ENCODE assay signal across 31 cellular contexts in genomic region chr20:50750145-50750671, GRCh38. TPM values are rescaled to one million over a fixed set of nuclear protein-coding genes. Genes with fewer than 3 reads are reported as not detected.
DNase-seq lines count a peak whose midpoint lies in the region; ATAC-seq, FAIRE-seq and TF ChIP-seq lines count a peak whose summit lies in the region.
"Had no signal": no experiment of that assay in that cellular context is flagged by ENCODE, and none has a peak within 500 bp of the region (broad histone marks: within the 10 kb centered on the region; RNA-seq: fewer than 3 reads in every experiment).

No MANE protein-coding gene starts in this region.

- H3K36me3 ChIP-seq in A673 (ENCODE audit: insufficient read depth, low read length, poor library complexity, severe bottlenecking) (peaks cover 34% of the 10 kb centered on the region), GM23248 (ENCODE audit: low read depth) (no peaks in the 10 kb centered on the region), GM12878 (ENCODE audit: control insufficient read depth in 2 of 2, insufficient read depth in 2 of 2, low read length in 1 of 2) (peaks cover 0 to 8% of the 10 kb centered on the region in 2 experiments; a peak in 1 of 4 replicates), upper lobe of right lung (no peaks in the 10 kb centered on the region)
- H3K36me3 ChIP-seq: gastroesophageal sphincter, SJCRH30 had no signal

- ATAC-seq in GM12878 (no peak), GM21717 (IDR thresholded peaks at IDR 0.05; ENCODE audit: unreplicated experiment) (no peak), upper lobe of right lung (no peak)
- no peak for ATAC-seq in activated CD8-positive, alpha-beta T cell treated with anti-CD3 and anti-CD28 coated beads, Interleukin-2, amount 10 ng/mL, durations not matched to agents 7 days and 5 days
- ATAC-seq: A549; CD8-positive, alpha-beta T cell; gastroesophageal sphincter; GM23338; pancreas; stimulated activated naive CD8-positive, alpha-beta T cell treated with anti-CD3 and anti-CD28 coated beads, Interleukin-15, Interleukin-2, amounts not matched to agents 100 U/mL and 50 U/mL, for 24 hours; T-cell had no signal

- H3K4me1 ChIP-seq in A673 (ENCODE audit: insufficient read depth, low read length, poor library complexity, severe bottlenecking) (peaks cover 27% of the 10 kb centered on the region), GM23248 (ENCODE audit: insufficient read depth) (no peaks in the 10 kb centered on the region), GM12878 (ENCODE audit: control insufficient read depth, insufficient read depth, low read length) (peaks cover 6% of the 10 kb centered on the region; the same call in 1 of the 2 replicates), upper lobe of right lung (peaks cover 5% of the 10 kb centered on the region)

- no peaks in the 10 kb centered on the region for H3K9me2 ChIP-seq in GM23248 (ENCODE audit: insufficient read depth)

- H3K4me2 ChIP-seq in GM23248 (ENCODE audit: unreplicated experiment) = peak overlapping the region; percentile 16
- no peak overlapping the region for H3K4me2 ChIP-seq in GM12878 (ENCODE audit: control insufficient read depth, insufficient read depth)
- H3K4me2 ChIP-seq: A549, GM23338 had no signal

- WGBS in GM23248 (ENCODE audit: low coverage in 1 of 2, low lambda C conversion rate in 2 of 2, missing lambda C conversion rate in 2 of 2), 2 experiments = 20 to 21% methylated on average over 8 of the region's 8 CpGs
- 87% methylated on average over 8 of the region's 8 CpGs for WGBS in GM12878 (ENCODE audit: insufficient coverage, insufficient replicate concordance, low lambda C conversion rate, missing lambda C conversion rate)

- no peak overlapping the region for H3K4me3 Mint-ChIP-seq in activated CD8-positive, alpha-beta T cell treated with anti-CD3 and anti-CD28 coated beads, Interleukin-2, amount 10 ng/mL, durations not matched to agents 7 days and 5 days
- H3K4me3 Mint-ChIP-seq: activated CD4-positive, alpha-beta T cell treated with anti-CD3 and anti-CD28 coated beads, Interleukin-2, amount 10 ng/mL, durations not matched to agents 24 days and 14 days; activated T-helper 1 cell treated with anti-CD3 and anti-CD28 coated beads, Interleukin-12 subunit alpha, Interleukin-12 subunit beta, Interleukin-2, Interleukin-4 antibody, amounts not matched to agents 30 ng/mL and 10 ng/mL and 1 ng/mL, durations not matched to agents 14 hours and 24 hours and 36 hours; B cell; CD8-positive, alpha-beta T cell; GM23338; nephron progenitor cell; T-cell had no signal

- H3K9ac ChIP-seq in GM23248 (no peak overlapping the region), GM12878 (ENCODE audit: control insufficient read depth, insufficient read depth, low read length) (no peak overlapping the region)

- no peak overlapping the region for H3K4me3 ChIP-seq in A673 (ENCODE audit: low read depth, low read length, poor library complexity, severe bottlenecking)
- H3K4me3 ChIP-seq in GM23248 = no peak overlapping the region
- no peak overlapping the region for H3K4me3 ChIP-seq in GM12878
- no peak overlapping the region for H3K4me3 ChIP-seq in upper lobe of right lung
- H3K4me3 ChIP-seq: A549, esophagus muscularis mucosa, gastroesophageal sphincter, GM23338, pancreas, SJCRH30, spleen had no signal

- CTCF ChIA-PET in A673 (lab: Charles Lee) (interaction anchor here (0.6 to 1.6 kb wide), 4 partner anchors 36 to 533 kb away, joined by 3 to 8 read pairs (median 4); no protein-coding TSS in a partner anchor), GM12878 (lab: Yijun Ruan, JAX) (interaction anchor here (0.6 to 2.7 kb wide), 34 partner anchors 12 to 563 kb away, joined by 3 to 21 read pairs (median 4); partner anchors contain the start of genes BCAS4 and PARD6B)
- CTCF ChIA-PET in activated CD8-positive, alpha-beta T cell treated with anti-CD3 and anti-CD28 coated beads, Interleukin-2, amount 10 ng/mL, durations not matched to agents 7 days and 5 days (lab: Charles Lee) = interaction anchor here (0.5 to 2.9 kb wide), 20 partner anchors 9 to 287 kb away, joined by 3 to 23 read pairs (median 6); partner anchors contain the start of gene BCAS4

- H3K9me3 Mint-ChIP-seq in activated CD8-positive, alpha-beta T cell treated with anti-CD3 and anti-CD28 coated beads, Interleukin-2, amount 10 ng/mL, durations not matched to agents 7 days and 5 days (ENCODE audit: insufficient read depth) = no peaks in the 10 kb centered on the region
- H3K9me3 Mint-ChIP-seq: activated CD4-positive, alpha-beta T cell treated with anti-CD3 and anti-CD28 coated beads, Interleukin-2, amount 10 ng/mL, durations not matched to agents 24 days and 14 days; activated T-helper 1 cell treated with anti-CD3 and anti-CD28 coated beads, Interleukin-12 subunit alpha, Interleukin-12 subunit beta, Interleukin-2, Interleukin-4 antibody, amounts not matched to agents 30 ng/mL and 10 ng/mL and 1 ng/mL, durations not matched to agents 14 hours and 24 hours and 36 hours; CD8-positive, alpha-beta T cell; GM23338; nephron progenitor cell; T-cell had no signal

- in situ Hi-C loops in GM23248 (cut with MboI) = loop anchor here (10.0 kb wide), 1 partner anchor 125 kb away; no protein-coding TSS in a partner anchor
- in situ Hi-C loops in GM12878 (cut with MboI) = no loop called here

- H2AFZ ChIP-seq in GM23248 (peak overlapping the region; percentile 57), GM12878 (ENCODE audit: control insufficient read depth, low read depth, low read length) (no peak overlapping the region)
- H2AFZ ChIP-seq: GM23338 had no signal

- SMC1A ChIA-PET in GM12878 (lab: Charles Lee; ENCODE audit: uncharacterized antibody, unreplicated experiment) = interaction anchor here (0.5 to 1.6 kb wide), 5 partner anchors 13 to 154 kb away, joined by 3 to 4 read pairs (median 3); no protein-coding TSS in a partner anchor

- H4K20me1 ChIP-seq in GM23248 (ENCODE audit: insufficient read depth) = no peaks in the 10 kb centered on the region
- H4K20me1 ChIP-seq in GM12878 (ENCODE audit: control insufficient read depth, insufficient read depth) = no peaks in the 10 kb centered on the region

- TF ChIP-seq RAD21 in GM12878 (IDR thresholded peaks at IDR 0.05; ENCODE audit: insufficient read depth, low read depth, low read length) = no peak

- RAD21 ChIA-PET in GM12878 (lab: Charles Lee; ENCODE audit: unreplicated experiment) = interaction anchor here (0.8 to 2.3 kb wide), 6 partner anchors 16 to 161 kb away, joined by 3 to 12 read pairs (median 3); no protein-coding TSS in a partner anchor

- FAIRE-seq in GM12878 (lab: Jason Lieb, UNC) = no peak
- FAIRE-seq: A549, pancreas, urothelium cell line had no signal

- peaks cover 17% of the 10 kb centered on the region for H3K4me1 Mint-ChIP-seq in activated CD8-positive, alpha-beta T cell treated with anti-CD3 and anti-CD28 coated beads, Interleukin-2, amount 10 ng/mL, durations not matched to agents 7 days and 5 days (ENCODE audit: low read depth)

- H3K36me3 Mint-ChIP-seq in activated CD8-positive, alpha-beta T cell treated with anti-CD3 and anti-CD28 coated beads, Interleukin-2, amount 10 ng/mL, durations not matched to agents 7 days and 5 days (ENCODE audit: low read depth) = peaks cover 8% of the 10 kb centered on the region

- no peak for TF ChIP-seq CTCF in A673 (conservative IDR thresholded peaks at IDR 0.05; ENCODE audit: low read depth, low read length)
- TF ChIP-seq CTCF in GM12878 (IDR thresholded peaks at IDR 0.05 in 2 of 3, conservative IDR thresholded peaks at IDR 0.05 in 1 of 3; ENCODE audit: control insufficient read depth in 2 of 3, extremely low read depth in 1 of 3, insufficient read depth in 1 of 3, low read depth in 3 of 3, low read length in 3 of 3) = no peak
- no peak for TF ChIP-seq CTCF in upper lobe of right lung (IDR thresholded peaks at IDR 0.05)

- no peak overlapping the region for H3K27ac Mint-ChIP-seq in activated CD8-positive, alpha-beta T cell treated with anti-CD3 and anti-CD28 coated beads, Interleukin-2, amount 10 ng/mL, durations not matched to agents 7 days and 5 days
- H3K27ac Mint-ChIP-seq: activated CD4-positive, alpha-beta T cell treated with anti-CD3 and anti-CD28 coated beads, Interleukin-2, amount 10 ng/mL, durations not matched to agents 24 days and 14 days; activated T-helper 1 cell treated with anti-CD3 and anti-CD28 coated beads, Interleukin-12 subunit alpha, Interleukin-12 subunit beta, Interleukin-2, Interleukin-4 antibody, amounts not matched to agents 30 ng/mL and 10 ng/mL and 1 ng/mL, durations not matched to agents 14 hours and 24 hours and 36 hours; B cell; CD8-positive, alpha-beta T cell; GM23338; nephron progenitor cell; T-cell had no signal

- TF ChIP-seq EP300 in GM12878 (IDR thresholded peaks at IDR 0.05; ENCODE audit: borderline replicate concordance in 1 of 2, control insufficient read depth in 1 of 2, low read depth in 2 of 2, low read length in 2 of 2) = no peak

- H3K27me3 Mint-ChIP-seq in activated CD8-positive, alpha-beta T cell treated with anti-CD3 and anti-CD28 coated beads, Interleukin-2, amount 10 ng/mL, durations not matched to agents 7 days and 5 days (ENCODE audit: low read depth) = no peaks in the 10 kb centered on the region
- H3K27me3 Mint-ChIP-seq: activated CD4-positive, alpha-beta T cell treated with anti-CD3 and anti-CD28 coated beads, Interleukin-2, amount 10 ng/mL, durations not matched to agents 24 days and 14 days; B cell; T-cell had no signal

- intact Hi-C loops in A673 (cut with micrococcal nuclease; ENCODE audit: unreplicated experiment) = no loop called here
- intact Hi-C loops in GM12878 (cut with micrococcal nuclease; ENCODE audit: unreplicated experiment) = no loop called here
- intact Hi-C loops in upper lobe of right lung (cut with DNase I) = no loop called here

- H3K79me2 ChIP-seq in GM23248 (ENCODE audit: insufficient read depth) (no peaks in the 10 kb centered on the region), GM12878 (ENCODE audit: control insufficient read depth, insufficient read depth, low read length) (no peaks in the 10 kb centered on the region)

- H3K9me3 ChIP-seq in A673 (ENCODE audit: low read depth, low read length, poor library complexity, severe bottlenecking) = no peaks in the 10 kb centered on the region
- no peaks in the 10 kb centered on the region for H3K9me3 ChIP-seq in GM23248 (ENCODE audit: low read depth)
- no peaks in the 10 kb centered on the region for H3K9me3 ChIP-seq in GM12878 (replicated peaks; ENCODE audit: control insufficient read depth, insufficient read depth, low read length)
- no peaks in the 10 kb centered on the region for H3K9me3 ChIP-seq in upper lobe of right lung
- H3K9me3 ChIP-seq: A549, esophagus muscularis mucosa, gastroesophageal sphincter, pancreas, SJCRH30, spleen had no signal

- BruUV-seq in A673 (replicated peaks; lab: Mats Ljungman, UMichigan) (TSS peak; percentile 28), GM12878 (replicated peaks; lab: Mats Ljungman, UMichigan) (TSS peak; percentile 22)

- no peaks in the 10 kb centered on the region for H3K27me3 ChIP-seq in A673 (replicated peaks; ENCODE audit: insufficient read depth, low read depth, low read length, poor library complexity)
- no peaks in the 10 kb centered on the region for H3K27me3 ChIP-seq in GM23248 (replicated peaks; ENCODE audit: insufficient read depth)
- H3K27me3 ChIP-seq in GM12878 (replicated peaks in 1 of 2; ENCODE audit: control insufficient read depth in 2 of 2, insufficient read depth in 2 of 2, low read length in 1 of 2) = no peaks in the 10 kb centered on the region
- H3K27me3 ChIP-seq in upper lobe of right lung = no peaks in the 10 kb centered on the region
- H3K27me3 ChIP-seq: esophagus muscularis mucosa, gastroesophageal sphincter, pancreas, spleen had no signal

- H3K27ac ChIP-seq in A673 (ENCODE audit: low read depth, low read length, poor library complexity, severe bottlenecking) (peak overlapping the region; percentile 17), GM23248 (no peak overlapping the region), GM12878 (ENCODE audit: control insufficient read depth, insufficient read depth) (no peak overlapping the region), upper lobe of right lung (no peak overlapping the region)
- H3K27ac ChIP-seq: esophagus muscularis mucosa, gastroesophageal sphincter, pancreas, SJCRH30, spleen had no signal

- DNase-seq in A673 (ENCODE audit: low spot score) (no peak), GM23248 (peak; percentile 35), GM12878 (ENCODE audit: low read depth, low spot score) (no peak), fibroblast of peridontal ligament (ENCODE audit: extremely low read depth) (peak; percentile 60), hepatic stellate cell (ENCODE audit: low spot score) (no peak), upper lobe of right lung (no peak)
- DNase-seq in activated CD8-positive, alpha-beta T cell treated with anti-CD3 and anti-CD28 coated beads, Interleukin-2, amount 10 ng/mL, durations not matched to agents 7 days and 5 days = no peak
- DNase-seq: activated CD4-positive, alpha-beta T cell treated with anti-CD3 and anti-CD28 coated beads, Interleukin-2, amount 10 ng/mL, durations not matched to agents 24 days and 14 days; activated naive CD4-positive, alpha-beta T cell treated with Interleukin-2 at 50 U/mL for 16 hours; caudate nucleus; CD8-positive, alpha-beta T cell; hippocampal formation; NCI-H1092; NCI-H1694 treated with DMSO at 0.1 percent for 48 hours; NCI-H446 treated with DMSO at 0.1 percent for 48 hours; nephron progenitor cell; pancreas; RPMI8226; SJCRH30; spleen; stimulated activated CD4-positive, alpha-beta T cell treated with anti-CD3 and anti-CD28 coated beads, Interleukin-2, amount 100 ng/mL, for 24 hours; stimulated activated naive CD8-positive, alpha-beta T cell treated with anti-CD3 and anti-CD28 coated beads, Interleukin-15, Interleukin-2, amounts not matched to agents 100 U/mL and 50 U/mL, for 24 hours; T-cell had no signal

- peaks cover 11% of the 10 kb centered on the region; the same call in 1 of the 2 replicates for H3F3A ChIP-seq in GM23248 (ENCODE audit: insufficient read depth)

- no peak for TF ChIP-seq POLR2A in GM12878 (IDR thresholded peaks at IDR 0.05; ENCODE audit: low read depth, low read length)

- POLR2A ChIA-PET in A673 (lab: Charles Lee; ENCODE audit: low non-redundant PET) (interaction anchor here (0.7 to 0.8 kb wide), 2 partner anchors 18 to 24 kb away, joined by 3 to 16 read pairs; no protein-coding TSS in a partner anchor), GM12878 (lab: Charles Lee) (interaction anchor here (0.7 kb wide), 1 partner anchor 20 kb away, joined by 4 read pairs; no protein-coding TSS in a partner anchor)
- POLR2A ChIA-PET in activated CD8-positive, alpha-beta T cell treated with anti-CD3 and anti-CD28 coated beads, Interleukin-2, amount 10 ng/mL, durations not matched to agents 7 days and 5 days (lab: Charles Lee) = interaction anchor here (0.6 kb wide), 1 partner anchor 41 kb away, joined by 3 read pairs; no protein-coding TSS in a partner anchor

RNA-seq across cellular contexts. Expression of gene PARD6B, which starts 18.8 kb away (rescaled TPM):
- total RNA-seq in A673 (2021) (24.7 and 28.1 TPM in 2 replicates), GM12878 (2014; rRNA removed) (2.1 and 2.6 TPM in 2 replicates), GM12878 (2014; rRNA removed; fragmentation: Illumina TruSeq; extraction: Trizol) (3.0 and 3.1 TPM in 2 replicates), GM12878 (2021) (4.3 and 4.7 TPM in 2 replicates), upper lobe of right lung (43.2 TPM)
- not detected in 2 replicates for total RNA-seq in GM23248 (2014; rRNA removed; shearing (Covaris generic))
- polyA plus RNA-seq in GM23248 (2016; fragmentation: Nextera tagmentation; extraction: Ambion mirVana) (0.16 and 0.34 TPM in 2 replicates), GM12878 (2011; rRNA removed) (1.3 and 2.6 TPM in 2 replicates), GM12878 (2014; fragmentation: Illumina TruSeq; extraction: Trizol) (0.65 and 1.1 TPM in 2 replicates), GM12878 (2014; fragmentation: Nextera tagmentation; extraction: Ambion mirVana) (1 to 10 TPM in 1 of 2 experiments, under 1 TPM in 1; 0.57 to 1.9 TPM), GM12878 (2014; rRNA removed) (0.85 and 0.86 TPM in 2 replicates), GM12878 (2016; fragmentation: Nextera tagmentation; extraction: Ambion mirVana) (1 to 10 TPM; 2.5 to 3.0 TPM)
- total RNA-seq in GM12878 (2013; cell fraction: nucleolus; rRNA removed) = 5.4 and 5.5 TPM in 2 replicates
- 0.54 TPM for polyA plus RNA-seq in GM12878 (2011; ENCODE audit: low read depth)
- 0.57 and 0.67 TPM in 2 replicates for polyA plus RNA-seq in GM12878 (2011; cell fraction: cytosol; rRNA removed)
- 0.55 and 0.63 TPM in 2 replicates for polyA plus RNA-seq in GM12878 (2011; cell fraction: nucleus; rRNA removed)
- 0.60 and 0.88 TPM in 2 replicates for polyA plus RNA-seq in GM12878 (2012)
- 1.2 and 1.8 TPM in 2 replicates for polyA minus RNA-seq in GM12878 (2011; rRNA and poly(A)+ RNA removed)
- 1.2 and 1.6 TPM in 2 replicates for polyA minus RNA-seq in GM12878 (2011; cell fraction: cytosol; rRNA and poly(A)+ RNA removed)
- polyA minus RNA-seq in GM12878 (2011; cell fraction: nucleus; rRNA and poly(A)+ RNA removed) = 0.73 and 1.1 TPM in 2 replicates
- 1 to 10 TPM; 4.3 to 6.0 TPM for total RNA-seq in activated CD8-positive, alpha-beta T cell treated with anti-CD3 and anti-CD28 coated beads, Interleukin-2, amount 10 ng/mL, durations not matched to agents 7 days and 5 days

RNA-seq across cellular contexts. Expression of gene BCAS4, which starts 44.7 kb away (rescaled TPM):
- 28.4 and 35.2 TPM in 2 replicates for total RNA-seq in A673 (2021)
- total RNA-seq in GM23248 (2014; rRNA removed; shearing (Covaris generic)) = 12.6 and 17.7 TPM in 2 replicates
- 16.8 and 18.4 TPM in 2 replicates for polyA plus RNA-seq in GM23248 (2016; fragmentation: Nextera tagmentation; extraction: Ambion mirVana)
- total RNA-seq in GM12878 (2013; cell fraction: nucleolus; rRNA removed) = 33.2 and 41.2 TPM in 2 replicates
- 196 and 212 TPM in 2 replicates for total RNA-seq in GM12878 (2014; rRNA removed)
- 30.7 and 40.4 TPM in 2 replicates for total RNA-seq in GM12878 (2014; rRNA removed; fragmentation: Illumina TruSeq; extraction: Trizol)
- 84.3 and 90.1 TPM in 2 replicates for total RNA-seq in GM12878 (2021)
- polyA plus RNA-seq in GM12878 (2011; ENCODE audit: low read depth) = 197 TPM
- 21.8 and 31.5 TPM in 2 replicates for polyA plus RNA-seq in GM12878 (2011; rRNA removed)
- polyA plus RNA-seq in GM12878 (2011; cell fraction: cytosol; rRNA removed) = 28.9 and 69.9 TPM in 2 replicates
- 43.0 and 45.6 TPM in 2 replicates for polyA plus RNA-seq in GM12878 (2011; cell fraction: nucleus; rRNA removed)
- 87.8 and 101 TPM in 2 replicates for polyA plus RNA-seq in GM12878 (2012)
- polyA plus RNA-seq in GM12878 (2014; fragmentation: Illumina TruSeq; extraction: Trizol) = 19.5 and 30.1 TPM in 2 replicates
- polyA plus RNA-seq in GM12878 (2014; fragmentation: Nextera tagmentation; extraction: Ambion mirVana) = 10 to 100 TPM; 14.8 to 34.2 TPM
- 214 and 266 TPM in 2 replicates for polyA plus RNA-seq in GM12878 (2014; rRNA removed)
- polyA plus RNA-seq in GM12878 (2016; fragmentation: Nextera tagmentation; extraction: Ambion mirVana) = 100 to 1,000 TPM; 127 to 132 TPM
- polyA minus RNA-seq in GM12878 (2011; rRNA and poly(A)+ RNA removed) = 13.5 and 16.0 TPM in 2 replicates
- polyA minus RNA-seq in GM12878 (2011; cell fraction: cytosol; rRNA and poly(A)+ RNA removed) = 5.9 and 7.5 TPM in 2 replicates
- 13.7 and 22.7 TPM in 2 replicates for polyA minus RNA-seq in GM12878 (2011; cell fraction: nucleus; rRNA and poly(A)+ RNA removed)
- total RNA-seq in activated CD8-positive, alpha-beta T cell treated with anti-CD3 and anti-CD28 coated beads, Interleukin-2, amount 10 ng/mL, durations not matched to agents 7 days and 5 days = 10 to 100 TPM; 29.3 to 32.6 TPM
- 4.3 TPM for total RNA-seq in upper lobe of right lung

RNA-seq across cellular contexts. Expression of gene RIPOR3, which starts 58.9 kb away (rescaled TPM):
- total RNA-seq in A673 (2021) = 19.1 and 21.6 TPM in 2 replicates
- 0.76 TPM in 1 of 2 replicates, not detected in the other for total RNA-seq in GM23248 (2014; rRNA removed; shearing (Covaris generic))
- polyA plus RNA-seq in GM23248 (2016; fragmentation: Nextera tagmentation; extraction: Ambion mirVana) = 0.49 TPM in 2 replicates
- total RNA-seq in GM12878 (2013; cell fraction: nucleolus; rRNA removed) = not detected in 2 replicates
- total RNA-seq in GM12878 (2014; rRNA removed) = not detected in 2 replicates
- not detected in 2 replicates for total RNA-seq in GM12878 (2014; rRNA removed; fragmentation: Illumina TruSeq; extraction: Trizol)
- total RNA-seq in GM12878 (2021) = 0.05 TPM in 1 of 2 replicates, not detected in the other
- 0.10 TPM for polyA plus RNA-seq in GM12878 (2011; ENCODE audit: low read depth)
- not detected in 2 replicates for polyA plus RNA-seq in GM12878 (2011; rRNA removed)
- not detected in 2 replicates for polyA plus RNA-seq in GM12878 (2011; cell fraction: cytosol; rRNA removed)
- polyA plus RNA-seq in GM12878 (2011; cell fraction: nucleus; rRNA removed) = 0.07 TPM in 1 of 2 replicates, not detected in the other
- polyA plus RNA-seq in GM12878 (2012) = 0.32 and 0.50 TPM in 2 replicates
- polyA plus RNA-seq in GM12878 (2014; fragmentation: Illumina TruSeq; extraction: Trizol) = 0.07 TPM in 1 of 2 replicates, not detected in the other
- not detected for polyA plus RNA-seq in GM12878 (2014; fragmentation: Nextera tagmentation; extraction: Ambion mirVana)
- polyA plus RNA-seq in GM12878 (2014; rRNA removed) = 0.04 TPM in 1 of 2 replicates, not detected in the other
- polyA plus RNA-seq in GM12878 (2016; fragmentation: Nextera tagmentation; extraction: Ambion mirVana) = under 1 TPM; 0.17 to 0.55 TPM
- polyA minus RNA-seq in GM12878 (2011; rRNA and poly(A)+ RNA removed) = not detected in 2 replicates
- not detected in 2 replicates for polyA minus RNA-seq in GM12878 (2011; cell fraction: cytosol; rRNA and poly(A)+ RNA removed)
- not detected in 2 replicates for polyA minus RNA-seq in GM12878 (2011; cell fraction: nucleus; rRNA and poly(A)+ RNA removed)
- total RNA-seq in activated CD8-positive, alpha-beta T cell treated with anti-CD3 and anti-CD28 coated beads, Interleukin-2, amount 10 ng/mL, durations not matched to agents 7 days and 5 days = not detected
- total RNA-seq in upper lobe of right lung = 6.8 TPM
- total RNA-seq: activated CD4-positive, alpha-beta T cell treated with anti-CD3 and anti-CD28 coated beads, Interleukin-2, amount 10 ng/mL, durations not matched to agents 24 days and 14 days; activated T-helper 1 cell treated with anti-CD3 and anti-CD28 coated beads, Interleukin-12 subunit alpha, Interleukin-12 subunit beta, Interleukin-2, Interleukin-4 antibody, amounts not matched to agents 30 ng/mL and 10 ng/mL and 1 ng/mL, durations not matched to agents 14 hours and 24 hours and 36 hours; CD8-positive, alpha-beta T cell had no signal

Comparison
In these comparisons a context has a peak if more than half of its experiments do, and no peak if none do; other contexts are left out.
1. DNase-seq: peak in GM23248 (single experiment) and fibroblast of peridontal ligament (single experiment); none in A673 (single experiment), GM12878 (single experiment), hepatic stellate cell (single experiment), activated CD8-positive, alpha-beta T cell treated with anti-CD3 and anti-CD28 coated beads, Interleukin-2, amount 10 ng/mL, durations not matched to agents 7 days and 5 days (single experiment) and upper lobe of right lung (single experiment).